In genomic region chr3:23028294-23028693, GRCh38 we compare ENCODE assay signal across 28 cellular contexts.
"Had no signal": no experiment of that assay in that cellular context is flagged by ENCODE, and none has a peak within 500 bp of the region (broad histone marks: within the 10 kb centered on the region; RNA-seq: fewer than 3 reads in every experiment).

No MANE protein-coding gene starts in this region.

- H3K27me3 Mint-ChIP-seq: activated CD4-positive, alpha-beta memory T cell treated with anti-CD3 and anti-CD28 coated beads, Interleukin-2, amount 10 ng/mL, durations not matched to agents 7 days and 5 days; activated CD4-positive, alpha-beta T cell treated with anti-CD3 and anti-CD28 coated beads, Interleukin-2, amount 10 ng/mL, durations not matched to agents 7 days and 5 days; activated naive CD4-positive, alpha-beta T cell treated with anti-CD3 and anti-CD28 coated beads, Interleukin-2, amount 10 ng/mL, durations not matched to agents 7 days and 5 days; activated T-cell treated with anti-CD3 and anti-CD28 coated beads, Interleukin-2, amount 50 U/mL, for 24 hours; brain; central memory CD8-positive, alpha-beta T cell had no signal

- ATAC-seq: activated naive CD4-positive, alpha-beta T cell treated with anti-CD3 and anti-CD28 coated beads, Interleukin-2, amount 50 U/mL, for 72 hours; activated T-cell treated with anti-CD3 and anti-CD28 coated beads, Interleukin-2, amount 50 U/mL, for 72 hours; esophagus mucosa; gastrocnemius medialis; heart left ventricle had no signal

- H3K4me3 ChIP-seq: ascending aorta, coronary artery, dorsolateral prefrontal cortex, gastrocnemius medialis, heart left ventricle had no signal

- H3K4me3 Mint-ChIP-seq: activated CD4-positive, alpha-beta memory T cell treated with anti-CD3 and anti-CD28 coated beads, Interleukin-2, amount 10 ng/mL, durations not matched to agents 7 days and 5 days; activated CD4-positive, alpha-beta T cell treated with anti-CD3 and anti-CD28 coated beads, Interleukin-2, amount 10 ng/mL, durations not matched to agents 7 days and 5 days; activated naive CD4-positive, alpha-beta T cell treated with anti-CD3 and anti-CD28 coated beads, Interleukin-2, amount 10 ng/mL, durations not matched to agents 7 days and 5 days; activated naive CD8-positive, alpha-beta T cell treated with anti-CD3 and anti-CD28 coated beads, Interleukin-2, amount 10 ng/mL, durations not matched to agents 7 days and 5 days; activated T-cell treated with anti-CD3 and anti-CD28 coated beads, Interleukin-2, amount 50 U/mL, for 24 hours; activated T-cell treated with anti-CD3 and anti-CD28 coated beads, Interleukin-2, amount 50 U/mL, for 72 hours; brain; central memory CD8-positive, alpha-beta T cell; dendritic cell treated with granulocyte-macrophage colony-stimulating factor and Interleukin-4, amounts not matched to agents 40 ng/mL and 50 ng/mL, for 4 days; endodermal cell had no signal

- H3K4me1 Mint-ChIP-seq: activated CD4-positive, alpha-beta memory T cell treated with anti-CD3 and anti-CD28 coated beads, Interleukin-2, amount 10 ng/mL, durations not matched to agents 7 days and 5 days; activated CD4-positive, alpha-beta T cell treated with anti-CD3 and anti-CD28 coated beads, Interleukin-2, amount 10 ng/mL, durations not matched to agents 7 days and 5 days; activated naive CD4-positive, alpha-beta T cell treated with anti-CD3 and anti-CD28 coated beads, Interleukin-2, amount 10 ng/mL, durations not matched to agents 7 days and 5 days; activated naive CD8-positive, alpha-beta T cell treated with anti-CD3 and anti-CD28 coated beads, Interleukin-2, amount 10 ng/mL, durations not matched to agents 7 days and 5 days; brain; central memory CD8-positive, alpha-beta T cell had no signal

- H3K36me3 ChIP-seq: ascending aorta, gastrocnemius medialis, heart left ventricle had no signal

- H3K4me1 ChIP-seq: ascending aorta, gastrocnemius medialis had no signal

- H3K27me3 ChIP-seq: ascending aorta, dorsolateral prefrontal cortex, gastrocnemius medialis, heart left ventricle had no signal

- H3K36me3 Mint-ChIP-seq: activated naive CD4-positive, alpha-beta T cell treated with anti-CD3 and anti-CD28 coated beads, Interleukin-2, amount 10 ng/mL, durations not matched to agents 7 days and 5 days; activated naive CD8-positive, alpha-beta T cell treated with anti-CD3 and anti-CD28 coated beads, Interleukin-2, amount 10 ng/mL, durations not matched to agents 7 days and 5 days; brain had no signal

- H3K27ac Mint-ChIP-seq: activated CD4-positive, alpha-beta memory T cell treated with anti-CD3 and anti-CD28 coated beads, Interleukin-2, amount 10 ng/mL, durations not matched to agents 7 days and 5 days; activated CD4-positive, alpha-beta T cell treated with anti-CD3 and anti-CD28 coated beads, Interleukin-2, amount 10 ng/mL, durations not matched to agents 7 days and 5 days; activated naive CD4-positive, alpha-beta T cell treated with anti-CD3 and anti-CD28 coated beads, Interleukin-2, amount 10 ng/mL, durations not matched to agents 7 days and 5 days; activated naive CD4-positive, alpha-beta T cell treated with anti-CD3 and anti-CD28 coated beads, Interleukin-2, amount 50 U/mL, for 72 hours; activated naive CD8-positive, alpha-beta T cell treated with anti-CD3 and anti-CD28 coated beads, Interleukin-2, amount 10 ng/mL, durations not matched to agents 7 days and 5 days; activated T-cell treated with anti-CD3 and anti-CD28 coated beads, Interleukin-2, amount 50 U/mL, for 24 hours; activated T-cell treated with anti-CD3 and anti-CD28 coated beads, Interleukin-2, amount 50 U/mL, for 72 hours; brain; dendritic cell treated with granulocyte-macrophage colony-stimulating factor and Interleukin-4, amounts not matched to agents 40 ng/mL and 50 ng/mL, for 4 days; endodermal cell had no signal

- H3K27ac ChIP-seq: ascending aorta, coronary artery, dorsolateral prefrontal cortex, gastrocnemius medialis, heart left ventricle had no signal

- H3K9me3 ChIP-seq: ascending aorta, gastrocnemius medialis had no signal

- DNase-seq: activated CD4-positive, alpha-beta memory T cell treated with anti-CD3 and anti-CD28 coated beads, Interleukin-2, amount 10 ng/mL, durations not matched to agents 7 days and 5 days; activated CD4-positive, alpha-beta T cell treated with anti-CD3 and anti-CD28 coated beads for 1 hour; activated CD4-positive, alpha-beta T cell treated with anti-CD3 and anti-CD28 coated beads for 4 hours; activated CD4-positive, alpha-beta T cell treated with anti-CD3 and anti-CD28 coated beads, Interleukin-2, amount 10 ng/mL, durations not matched to agents 7 days and 5 days; activated CD4-positive, alpha-beta T cell treated with anti-CD3 and anti-CD28 coated beads, Interleukin-2, amount 50 U/mL, for 4 hours; activated CD8-positive, alpha-beta memory T cell treated with anti-CD3 and anti-CD28 coated beads, Interleukin-2, amount 50 U/mL, for 48 hours; activated gamma-delta T cell; activated naive CD4-positive, alpha-beta T cell; activated naive CD4-positive, alpha-beta T cell treated with anti-CD3 and anti-CD28 coated beads, Interleukin-2, amount 10 ng/mL, durations not matched to agents 7 days and 5 days; activated naive CD8-positive, alpha-beta T cell treated with anti-CD3 and anti-CD28 coated beads, Interleukin-2, amount 10 ng/mL, durations not matched to agents 7 days and 5 days; activated T-cell treated with anti-CD3 and anti-CD28 coated beads for 4 hours; activated T-cell treated with anti-CD3 and anti-CD28 coated beads, Interleukin-2, amount 50 U/mL, for 24 hours; activated T-cell treated with anti-CD3 and anti-CD28 coated beads, Interleukin-2, amount 50 U/mL, for 72 hours; dorsolateral prefrontal cortex; effector memory CD4-positive, alpha-beta T cell; endodermal cell; foreskin fibroblast; gastrocnemius medialis; glutamatergic neuron; heart left ventricle; T-helper 2 cell had no signal
